ENCODE assay signal across 23 cellular contexts in genomic region chr18:46484971-46485370, GRCh38.
A peak's percentile ranks its signal among the peaks of the same experiment; 100 is the strongest.
DNase-seq lines count a peak whose midpoint lies in the region; ATAC-seq and TF ChIP-seq lines count a peak whose summit lies in the region.
"Had no signal": no experiment of that assay in that cellular context is flagged by ENCODE, and none has a peak within 500 bp of the region (broad histone marks: within the 10 kb centered on the region; RNA-seq: fewer than 3 reads in every experiment).

No MANE protein-coding gene starts in this region.

- H2AFZ ChIP-seq in neural progenitor cell (replicated peaks) = peak overlapping the region; percentile 36
- H2AFZ ChIP-seq: GM23248 had no signal

- ATAC-seq in WTC11 (peak; percentile 54), GM18519 (IDR thresholded peaks at IDR 0.05; ENCODE audit: low FRiP score, unreplicated experiment) (no peak), upper lobe of left lung (ENCODE audit: low FRiP score in 2 of 2) (no peak)
- ATAC-seq: Right ventricle myocardium inferior had no signal

- H3K27ac ChIP-seq in iPS-18a (ENCODE audit: low read length) (no peak overlapping the region), neural progenitor cell (no peak overlapping the region), upper lobe of left lung (no peak overlapping the region)
- H3K27ac ChIP-seq: C4-2B, GM23248 had no signal

- H3K9ac ChIP-seq in iPS-18a (ENCODE audit: low read length) (no peak overlapping the region), neural progenitor cell (no peak overlapping the region)
- H3K9ac ChIP-seq: GM23248 had no signal

- H3K4me1 Mint-ChIP-seq in WTC11 (peaks cover 14% of the 10 kb centered on the region), neural progenitor cell (peaks cover 27% of the 10 kb centered on the region)
- H3K4me1 Mint-ChIP-seq: CD8-positive, alpha-beta memory T cell had no signal

- TF ChIP-seq EP300 in upper lobe of left lung (IDR thresholded peaks at IDR 0.05) = no peak

- H3K36me3 ChIP-seq in iPS-18a (ENCODE audit: control insufficient read depth, low read depth, low read length) = no peaks in the 10 kb centered on the region
- H3K36me3 ChIP-seq in neural progenitor cell = no peaks in the 10 kb centered on the region
- no peaks in the 10 kb centered on the region for H3K36me3 ChIP-seq in upper lobe of left lung

- POLR2A ChIA-PET in WTC11 (lab: Charles Lee) = no interaction called here

- H3K9me3 Mint-ChIP-seq in WTC11 = peaks cover 3% of the 10 kb centered on the region; the same call in 1 of the 2 replicates
- H3K9me3 Mint-ChIP-seq in neural progenitor cell = peaks cover 2% of the 10 kb centered on the region

- no peaks in the 10 kb centered on the region for H3K79me2 ChIP-seq in neural progenitor cell (ENCODE audit: low read depth)

- H3K27me3 Mint-ChIP-seq in WTC11 (ENCODE audit: low read depth) (0 out of 2 replicates have a peak, but pooled peaks cover 3% of the 10 kb centered on the region), neural progenitor cell (ENCODE audit: insufficient read depth, low read depth) (peaks cover 5% of the 10 kb centered on the region)

- CTCF ChIA-PET in WTC11 (lab: Charles Lee) = interaction anchor here (1.4 to 1.5 kb wide), 2 partner anchors 92 to 173 kb away, joined by 4 to 6 read pairs; no protein-coding TSS in a partner anchor

- H3K4me2 ChIP-seq in neural progenitor cell = peak overlapping the region; percentile 4

- H3K27ac Mint-ChIP-seq in WTC11 (no peak overlapping the region), neural progenitor cell (no peak overlapping the region)
- H3K27ac Mint-ChIP-seq: CD8-positive, alpha-beta memory T cell had no signal

- H3K9me3 ChIP-seq in iPS-18a (ENCODE audit: control insufficient read depth, low read depth, low read length) (no peaks in the 10 kb centered on the region), neural progenitor cell (ENCODE audit: low read depth) (no peaks in the 10 kb centered on the region), upper lobe of left lung (peaks cover 0 to 10% (median 5%) of the 10 kb centered on the region in 4 donors)

- H3K36me3 Mint-ChIP-seq in WTC11 (no peaks in the 10 kb centered on the region), neural progenitor cell (no peaks in the 10 kb centered on the region)

- WGBS in upper lobe of left lung, 2 donors = 39 to 53% methylated on average over 16 of the region's 16 CpGs

- TF ChIP-seq POLR2A in upper lobe of left lung (IDR thresholded peaks at IDR 0.05) = no peak

- H3K4me3 ChIP-seq in iPS-18a (ENCODE audit: low read length) = peak overlapping the region; percentile 5
- H3K4me3 ChIP-seq in neural progenitor cell = no peak overlapping the region
- no peak overlapping the region for H3K4me3 ChIP-seq in upper lobe of left lung
- H3K4me3 ChIP-seq: GM23248 had no signal

- H3K4me3 Mint-ChIP-seq in WTC11 (peak overlapping the region; percentile 15; the same call in 1 of the 2 replicates), neural progenitor cell (no peak overlapping the region)
- H3K4me3 Mint-ChIP-seq: CD8-positive, alpha-beta memory T cell had no signal

- TF ChIP-seq CTCF in WTC11 (IDR thresholded peaks at IDR 0.05) (no peak), neural progenitor cell (IDR thresholded peaks at IDR 0.05) (no peak), upper lobe of left lung (IDR thresholded peaks at IDR 0.05) (no peak)

- H3K27me3 ChIP-seq in iPS-18a (ENCODE audit: control insufficient read depth, insufficient read depth, low read length) (no peaks in the 10 kb centered on the region), neural progenitor cell (no peaks in the 10 kb centered on the region), upper lobe of left lung (no peaks in the 10 kb centered on the region)

- H4K20me1 ChIP-seq in neural progenitor cell (ENCODE audit: low read depth) = no peaks in the 10 kb centered on the region

- H3F3A ChIP-seq in neural progenitor cell (ENCODE audit: low read depth) = peaks cover 16% of the 10 kb centered on the region

- H3K4me1 ChIP-seq in iPS-18a (ENCODE audit: control insufficient read depth, low read depth, low read length) = peaks cover 11% of the 10 kb centered on the region
- H3K4me1 ChIP-seq in neural progenitor cell = peaks cover 12% of the 10 kb centered on the region
- H3K4me1 ChIP-seq in upper lobe of left lung = no peaks in the 10 kb centered on the region

- DNase-seq in D341Med (ENCODE audit: low spot score) (peak; percentile 30), WTC11 (ENCODE audit: low spot score) (no peak), neural progenitor cell (ENCODE audit: low spot score) (peak; percentile 13), upper lobe of left lung (no peak), NCI-H510A treated with DMSO at 0.1 percent for 48 hours (lab: John Stamatoyannopoulos, UW) (no peak)
- no peak for DNase-seq in activated CD8-positive, alpha-beta memory T cell treated with anti-CD3 and anti-CD28 coated beads, Interleukin-2, amount 50 U/mL, for 48 hours
- DNase-seq: AML-193; Calu3; CD8-positive, alpha-beta memory T cell; DMS53; GF-D8; GM23248; Kasumi-1; NCI-H1694 treated with DMSO at 0.1 percent for 48 hours; NCI-H2081 treated with DMSO at 0.1 percent for 48 hours; NCI-H2171 treated with DMSO at 0.1 percent for 48 hours; NCI-H446; NCI-H526 treated with DMSO at 0.1 percent for 48 hours; OCI-M1 had no signal

TF ChIP-seq in WTC11, 78 proteins besides CTCF, POLR2A, EP300 and RAD21:
- TF ChIP-seq FOXK1 (CRISPR knock-in tag; IDR thresholded peaks at IDR 0.05) (no peak), FOXJ3 (CRISPR knock-in tag; IDR thresholded peaks at IDR 0.05; ENCODE audit: borderline replicate concordance) (no peak), ZBTB43 (CRISPR knock-in tag; IDR thresholded peaks at IDR 0.05) (no peak)

Comparison
In these comparisons a context has a peak if more than half of its experiments do, and no peak if none do; other contexts are left out.
1. DNase-seq: peak in D341Med (single experiment) and neural progenitor cell (single experiment); none in WTC11 (single experiment), upper lobe of left lung (0 of 2), activated CD8-positive, alpha-beta memory T cell treated with anti-CD3 and anti-CD28 coated beads, Interleukin-2, amount 50 U/mL, for 48 hours (single experiment) and NCI-H510A treated with DMSO at 0.1 percent for 48 hours (single experiment).